14 cellular contexts compared by ENCODE assay signal in genomic region chr1:118899340-118899739, GRCh38.
"Had no signal": no experiment of that assay in that cellular context is flagged by ENCODE, and none has a peak within 500 bp of the region (broad histone marks: within the 10 kb centered on the region; RNA-seq: fewer than 3 reads in every experiment).

No MANE protein-coding gene starts in this region.

- H3K9me3 ChIP-seq: colonic mucosa, right atrium auricular region, thyroid gland had no signal

- H3K27ac ChIP-seq: colonic mucosa, foreskin keratinocyte, right atrium auricular region, thyroid gland had no signal

- DNase-seq: colonic mucosa; dermis blood vessel endothelial cell; foreskin keratinocyte; immature natural killer cell; left ventricle myocardium superior; mesenchymal stem cell; midbrain; small intestine; stimulated activated CD4-positive, alpha-beta T cell treated with anti-CD3 and anti-CD28 coated beads, Interleukin-12 subunit alpha, Interleukin-12 subunit beta, amount 100 ng/mL, for 4 hours; stimulated activated naive CD4-positive, alpha-beta T cell treated with Interleukin-2 at 50 U/mL for 16 hours; thyroid gland had no signal

- H3K27me3 ChIP-seq: colonic mucosa, foreskin keratinocyte, right atrium auricular region, thyroid gland had no signal

- H3K4me1 ChIP-seq: colonic mucosa, foreskin keratinocyte, right atrium auricular region, thyroid gland had no signal

- H3K4me3 ChIP-seq: colonic mucosa, lung, right atrium auricular region, thyroid gland had no signal

- H3K36me3 ChIP-seq: colonic mucosa, right atrium auricular region, thyroid gland had no signal

- ATAC-seq: foreskin keratinocyte; left ventricle myocardium superior; natural killer cell treated with Interleukin-12 subunit alpha and Interleukin-12 subunit beta and Interleukin-15 and Interleukin-18, amount 100 ng/mL, for 72 hours had no signal
